In the genomic region with DNA sequence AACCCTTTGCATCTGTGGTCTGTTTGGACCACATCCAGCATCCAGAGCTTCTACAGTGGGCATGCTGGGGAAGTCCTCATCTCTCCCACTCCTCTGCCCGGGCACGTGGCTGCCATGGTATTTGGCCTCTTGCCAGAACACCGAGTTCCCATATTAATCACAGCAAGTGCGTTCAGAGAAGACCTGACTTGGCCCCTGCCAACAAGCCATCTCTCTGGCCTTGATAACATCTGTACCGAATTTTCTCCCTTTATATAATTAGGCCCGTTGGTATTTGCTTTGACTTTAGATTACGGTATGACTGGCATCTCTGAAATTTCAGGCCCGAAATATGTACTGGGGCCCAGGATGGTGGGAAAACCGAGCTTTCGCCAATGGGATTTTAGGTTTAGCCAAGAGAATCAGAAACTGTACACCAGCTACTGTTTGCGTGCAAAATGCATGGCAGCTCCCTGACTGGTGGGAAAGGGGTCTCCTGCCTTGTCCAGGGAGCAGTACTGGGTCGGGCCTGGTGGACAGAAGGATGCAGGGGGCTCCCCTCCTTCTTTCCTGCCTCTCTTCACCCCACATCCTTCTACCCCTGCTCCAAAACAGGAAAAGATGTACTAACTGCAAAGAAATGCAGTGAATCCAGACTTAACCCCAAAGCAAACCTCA, we compare ENCODE assay signal across 10 cellular contexts.
DNase-seq lines count a peak whose midpoint lies in the region; ATAC-seq and TF ChIP-seq lines count a peak whose summit lies in the region.
"Had no signal": no experiment of that assay in that cellular context is flagged by ENCODE, and none has a peak within 500 bp of the region (broad histone marks: within the 10 kb centered on the region; RNA-seq: fewer than 3 reads in every experiment).

No MANE protein-coding gene starts in this region.

- H3K4me1 Mint-ChIP-seq in T-helper 2 cell treated with Interferon-gamma antibody and Interleukin-4, amounts not matched to agents 5 μg/mL and 100 μg/mL, for 36 hours (ENCODE audit: low read depth) = peaks cover 62% of the 10 kb centered on the region
- peaks cover 93% of the 10 kb centered on the region for H3K4me1 Mint-ChIP-seq in stimulated activated naive CD8-positive, alpha-beta T cell treated with anti-CD3 and anti-CD28 coated beads, Interleukin-15, Interleukin-2, amounts not matched to agents 100 ng/mL and 50 ng/mL, for 24 hours (ENCODE audit: low read depth)
- H3K4me1 Mint-ChIP-seq: B cell had no signal

- H3K9me3 ChIP-seq in gastroesophageal sphincter = no peaks in the 10 kb centered on the region

- WGBS in gastroesophageal sphincter (ENCODE audit: low coverage in 1 of 2), 2 donors = 67 to 88% methylated on average over 5 to 6 of the region's 12 CpGs

- peaks cover 11 to 56% (median 15%) of the 10 kb centered on the region in 3 donors for H3K4me1 ChIP-seq in gastroesophageal sphincter

- TF ChIP-seq POLR2A in gastroesophageal sphincter (IDR thresholded peaks at IDR 0.05) = no peak

- no peak overlapping the region for H3K4me3 Mint-ChIP-seq in T-helper 2 cell treated with Interferon-gamma antibody and Interleukin-4, amounts not matched to agents 5 μg/mL and 100 μg/mL, for 36 hours
- H3K4me3 Mint-ChIP-seq in stimulated activated naive CD8-positive, alpha-beta T cell treated with anti-CD3 and anti-CD28 coated beads, Interleukin-15, Interleukin-2, amounts not matched to agents 100 ng/mL and 50 ng/mL, for 24 hours = no peak overlapping the region
- H3K4me3 Mint-ChIP-seq: B cell, IgD-negative memory B cell had no signal

- TF ChIP-seq CTCF in gastroesophageal sphincter (IDR thresholded peaks at IDR 0.05) = no peak

- ATAC-seq in gastroesophageal sphincter (peak; percentile 32), HG02759 (IDR thresholded peaks at IDR 0.05; ENCODE audit: unreplicated experiment) (no peak)

- no peak for TF ChIP-seq EP300 in gastroesophageal sphincter (IDR thresholded peaks at IDR 0.05)

- H3K4me3 ChIP-seq in gastroesophageal sphincter = no peak overlapping the region

- DNase-seq in NCI-H82 (lab: John Stamatoyannopoulos, UW) (peak; percentile 21), NCI-H82 treated with DMSO at 0.1 percent for 48 hours (lab: John Stamatoyannopoulos, UW; ENCODE audit: unreplicated experiment) (no peak), activated gamma-delta T cell (lab: John Stamatoyannopoulos, UW) (no peak)
- no peak for DNase-seq in T-helper 2 cell treated with Interferon-gamma antibody and Interleukin-4, amounts not matched to agents 5 μg/mL and 100 μg/mL, for 36 hours (ENCODE audit: low spot score)
- DNase-seq in central memory CD4-positive, alpha-beta T cell = no peak

- H3K27ac Mint-ChIP-seq in T-helper 2 cell treated with Interferon-gamma antibody and Interleukin-4, amounts not matched to agents 5 μg/mL and 100 μg/mL, for 36 hours = peak overlapping the region; percentile 64
- peak overlapping the region; percentile 59 for H3K27ac Mint-ChIP-seq in stimulated activated naive CD8-positive, alpha-beta T cell treated with anti-CD3 and anti-CD28 coated beads, Interleukin-15, Interleukin-2, amounts not matched to agents 100 ng/mL and 50 ng/mL, for 24 hours
- H3K27ac Mint-ChIP-seq: B cell, IgD-negative memory B cell had no signal

- peaks cover 42% of the 10 kb centered on the region for H3K36me3 Mint-ChIP-seq in T-helper 2 cell treated with Interferon-gamma antibody and Interleukin-4, amounts not matched to agents 5 μg/mL and 100 μg/mL, for 36 hours (ENCODE audit: low read depth)
- peaks cover 86% of the 10 kb centered on the region for H3K36me3 Mint-ChIP-seq in stimulated activated naive CD8-positive, alpha-beta T cell treated with anti-CD3 and anti-CD28 coated beads, Interleukin-15, Interleukin-2, amounts not matched to agents 100 ng/mL and 50 ng/mL, for 24 hours (ENCODE audit: low read depth)
- H3K36me3 Mint-ChIP-seq: IgD-negative memory B cell had no signal

- peak overlapping the region; percentile 36 to 80 (median 69) for H3K27ac ChIP-seq in gastroesophageal sphincter

- no peaks in the 10 kb centered on the region for H3K27me3 ChIP-seq in gastroesophageal sphincter

- peaks cover 0 to 22% of the 10 kb centered on the region in 2 donors for H3K36me3 ChIP-seq in gastroesophageal sphincter

- H3K9me3 Mint-ChIP-seq in T-helper 2 cell treated with Interferon-gamma antibody and Interleukin-4, amounts not matched to agents 5 μg/mL and 100 μg/mL, for 36 hours = peaks cover 17% of the 10 kb centered on the region
- peaks cover 11% of the 10 kb centered on the region for H3K9me3 Mint-ChIP-seq in stimulated activated naive CD8-positive, alpha-beta T cell treated with anti-CD3 and anti-CD28 coated beads, Interleukin-15, Interleukin-2, amounts not matched to agents 100 ng/mL and 50 ng/mL, for 24 hours

- no peaks in the 10 kb centered on the region for H3K27me3 Mint-ChIP-seq in T-helper 2 cell treated with Interferon-gamma antibody and Interleukin-4, amounts not matched to agents 5 μg/mL and 100 μg/mL, for 36 hours (ENCODE audit: low read depth)
- no peaks in the 10 kb centered on the region for H3K27me3 Mint-ChIP-seq in stimulated activated naive CD8-positive, alpha-beta T cell treated with anti-CD3 and anti-CD28 coated beads, Interleukin-15, Interleukin-2, amounts not matched to agents 100 ng/mL and 50 ng/mL, for 24 hours
